19 cellular contexts compared by ENCODE assay signal in the genomic region with DNA sequence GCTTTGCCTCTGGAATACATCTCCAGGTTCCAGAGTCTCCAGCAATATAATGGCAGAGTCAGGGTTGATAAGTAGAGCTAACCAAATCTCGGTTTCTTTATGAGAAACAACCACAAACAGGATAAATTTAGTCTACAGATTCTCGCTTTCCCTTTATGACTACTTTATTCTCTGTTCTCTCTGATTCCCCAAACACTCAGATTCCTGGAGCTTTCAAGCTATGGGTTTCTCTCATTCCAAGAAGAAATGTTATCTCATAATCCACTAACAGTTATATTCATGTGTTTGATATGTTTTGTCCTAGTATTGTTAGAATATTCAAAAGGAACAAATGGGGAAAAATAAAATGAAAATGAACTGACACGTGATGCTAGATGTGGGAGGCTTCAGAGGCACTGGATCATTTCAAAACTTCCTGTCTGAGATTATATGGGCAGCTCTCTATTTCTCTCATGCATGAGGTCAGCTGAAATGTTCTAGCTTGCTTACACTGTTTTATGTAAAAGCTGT.
A peak's percentile ranks its signal among the peaks of the same experiment; 100 is the strongest.
DNase-seq lines count a peak whose midpoint lies in the region; ATAC-seq and TF ChIP-seq lines count a peak whose summit lies in the region.
"Had no signal": no experiment of that assay in that cellular context is flagged by ENCODE, and none has a peak within 500 bp of the region (broad histone marks: within the 10 kb centered on the region; RNA-seq: fewer than 3 reads in every experiment).

No MANE protein-coding gene starts in this region.

- peak; percentile 71 for ATAC-seq in GM21390 (IDR thresholded peaks at IDR 0.05; ENCODE audit: unreplicated experiment)
- ATAC-seq in HG02885 (IDR thresholded peaks at IDR 0.05; ENCODE audit: poor library complexity, unreplicated experiment) = peak; percentile 85
- ATAC-seq: heart right ventricle; naive thymus-derived CD8-positive, alpha-beta T cell had no signal

- no peak overlapping the region for H3K27ac ChIP-seq in effector memory CD4-positive, alpha-beta T cell (ENCODE audit: insufficient read depth, low read length, poor library complexity, severe bottlenecking)
- H3K27ac ChIP-seq: heart right ventricle, ovary, VCaP had no signal

- H3K9me3 ChIP-seq in effector memory CD4-positive, alpha-beta T cell (ENCODE audit: control insufficient read depth, low read length) = no peaks in the 10 kb centered on the region
- H3K9me3 ChIP-seq: ovary had no signal

- H3K4me1 ChIP-seq in effector memory CD4-positive, alpha-beta T cell (ENCODE audit: control insufficient read depth, insufficient read depth, low read length, poor library complexity, severe bottlenecking) = no peaks in the 10 kb centered on the region
- H3K4me1 ChIP-seq: heart right ventricle had no signal

- in situ Hi-C loops in GM13977 (cut with MboI; ENCODE audit: low pct_unique_long_range_greater_than_20kb, low sequenced_read_pairs, unreplicated experiment) = no loop called here

- no peak for TF ChIP-seq CTCF in GM13977 (IDR thresholded peaks at IDR 0.05; ENCODE audit: extremely low read depth, insufficient read depth, missing control alignments)

- H3K27me3 ChIP-seq in effector memory CD4-positive, alpha-beta T cell (replicated peaks; ENCODE audit: control insufficient read depth, insufficient read depth, low read length, poor library complexity, severe bottlenecking) = no peaks in the 10 kb centered on the region
- H3K27me3 ChIP-seq: heart right ventricle, ovary had no signal

- no peak overlapping the region for H3K4me3 ChIP-seq in effector memory CD4-positive, alpha-beta T cell (ENCODE audit: insufficient read depth, low read depth, low read length, poor library complexity, severe bottlenecking)
- H3K4me3 ChIP-seq: heart right ventricle, ovary had no signal

- H3K36me3 ChIP-seq in effector memory CD4-positive, alpha-beta T cell (ENCODE audit: control insufficient read depth, insufficient read depth, low read length) = no peaks in the 10 kb centered on the region
- H3K36me3 ChIP-seq: heart right ventricle, ovary had no signal

- DNase-seq in GM13977 (ENCODE audit: low spot score) (peak; percentile 7), RPMI8226 (peak; percentile 42), NCI-H1436 (lab: John Stamatoyannopoulos, UW) (no peak), T-helper 2 cell (no peak)
- no peak for DNase-seq in activated CD8-positive, alpha-beta memory T cell treated with anti-CD3 and anti-CD28 coated beads, Interleukin-2, amount 50 U/mL, for 48 hours
- no peak for DNase-seq in effector memory CD4-positive, alpha-beta T cell
- DNase-seq: activated naive CD4-positive, alpha-beta T cell; anterior cingulate cortex; CD4-positive, alpha-beta T cell; HCEC 1CT; heart right ventricle; naive thymus-derived CD8-positive, alpha-beta T cell; NCI-H2029 treated with DMSO at 0.1 percent for 48 hours; NCI-H510A; ovary; stimulated activated CD4-positive, alpha-beta T cell treated with anti-CD3 and anti-CD28 coated beads, Interleukin-2, amount 100 ng/mL, for 48 hours had no signal

Comparison
In these comparisons a context has a peak if more than half of its experiments do, and no peak if none do; other contexts are left out.
1. DNase-seq: peak in GM13977 (single experiment) and RPMI8226 (single experiment); none in activated CD8-positive, alpha-beta memory T cell treated with anti-CD3 and anti-CD28 coated beads, Interleukin-2, amount 50 U/mL, for 48 hours (single experiment), effector memory CD4-positive, alpha-beta T cell (0 of 3), NCI-H1436 (single experiment) and T-helper 2 cell (0 of 5).